In genomic region chr7:129943352-129943751, GRCh38 we compare ENCODE assay signal across 24 cellular contexts.
"Had no signal": no experiment of that assay in that cellular context is flagged by ENCODE, and none has a peak within 500 bp of the region (broad histone marks: within the 10 kb centered on the region; RNA-seq: fewer than 3 reads in every experiment).

No MANE protein-coding gene starts in this region.

- H3K9me3 Mint-ChIP-seq: effector memory CD8-positive, alpha-beta T cell; memory B cell; natural killer cell treated with Interleukin-12 subunit alpha and Interleukin-12 subunit beta and Interleukin-15 and Interleukin-18, amount 100 ng/mL, for 72 hours; neural progenitor cell had no signal

- H3K9me3 ChIP-seq: esophagus squamous epithelium, mucosa of descending colon, ovary, thoracic aorta, tibial nerve, upper lobe of right lung, uterus had no signal

- H3K36me3 Mint-ChIP-seq: natural killer cell treated with Interleukin-12 subunit alpha and Interleukin-12 subunit beta and Interleukin-15 and Interleukin-18, amount 100 ng/mL, for 72 hours had no signal

- DNase-seq: cortex of kidney; effector memory CD8-positive, alpha-beta T cell; erythroblast; esophagus squamous epithelium; foreskin melanocyte; mucosa of descending colon; naive B cell; ovary; posterior cingulate gyrus; retina; spleen; stimulated activated CD4-positive, alpha-beta T cell treated with anti-CD3 and anti-CD28 coated beads, Interleukin-4, amount 100 ng/mL, for 4 hours; stimulated activated naive CD8-positive, alpha-beta T cell treated with anti-CD3 and anti-CD28 coated beads, Interleukin-15, Interleukin-2, amounts not matched to agents 100 U/mL and 50 U/mL, for 24 hours; substantia nigra; upper lobe of right lung; uterus had no signal

- H3K4me2 ChIP-seq: neural progenitor cell had no signal

- H3K27me3 Mint-ChIP-seq: effector memory CD8-positive, alpha-beta T cell; memory B cell; naive B cell; natural killer cell treated with Interleukin-12 subunit alpha and Interleukin-12 subunit beta and Interleukin-15 and Interleukin-18, amount 100 ng/mL, for 72 hours; stimulated activated memory B cell treated with anti-CD40 and anti-IgM and Interleukin-4, amounts not matched to agents 10 μg/mL and 1 μg/mL and 100 μg/mL, for 72 hours had no signal

- H3K36me3 ChIP-seq: ovary, thoracic aorta, uterus had no signal

- H3K4me3 ChIP-seq: esophagus squamous epithelium, lung, mucosa of descending colon, neural progenitor cell, ovary, skin epidermis, spleen, thoracic aorta, tibial nerve, upper lobe of right lung, uterus had no signal

- H3K4me3 Mint-ChIP-seq: effector memory CD8-positive, alpha-beta T cell; memory B cell; natural killer cell treated with Interleukin-12 subunit alpha and Interleukin-12 subunit beta and Interleukin-15 and Interleukin-18, amount 100 ng/mL, for 72 hours; neural progenitor cell; stimulated activated memory B cell treated with anti-CD40 and anti-IgM and Interleukin-4, amounts not matched to agents 10 μg/mL and 1 μg/mL and 100 μg/mL, for 72 hours had no signal

- H2AFZ ChIP-seq: neural progenitor cell had no signal

- H3K27ac ChIP-seq: esophagus squamous epithelium, neural progenitor cell, ovary, skin epidermis, spleen, thoracic aorta, tibial nerve, upper lobe of right lung, uterus had no signal

- ATAC-seq: effector memory CD8-positive, alpha-beta T cell; mucosa of descending colon; natural killer cell treated with Interleukin-12 subunit alpha and Interleukin-12 subunit beta and Interleukin-15 and Interleukin-18, amount 100 ng/mL, for 72 hours; stimulated activated memory B cell treated with anti-CD40 and anti-IgM and Interleukin-4, amounts not matched to agents 10 μg/mL and 1 μg/mL and 100 μg/mL, for 72 hours; stimulated activated naive CD8-positive, alpha-beta T cell treated with anti-CD3 and anti-CD28 coated beads, Interleukin-15, Interleukin-2, amounts not matched to agents 100 U/mL and 50 U/mL, for 24 hours; upper lobe of right lung had no signal

- H3K27ac Mint-ChIP-seq: effector memory CD8-positive, alpha-beta T cell; memory B cell; natural killer cell treated with Interleukin-12 subunit alpha and Interleukin-12 subunit beta and Interleukin-15 and Interleukin-18, amount 100 ng/mL, for 72 hours; neural progenitor cell; stimulated activated memory B cell treated with anti-CD40 and anti-IgM and Interleukin-4, amounts not matched to agents 10 μg/mL and 1 μg/mL and 100 μg/mL, for 72 hours had no signal

- H3K27me3 ChIP-seq: esophagus squamous epithelium, neural progenitor cell, ovary, spleen, tibial nerve, upper lobe of right lung, uterus had no signal
